In genomic region chr2:181411105-181411849, GRCh38 we compare ENCODE assay signal across 9 cellular contexts. TPM values are rescaled to one million over a fixed set of nuclear protein-coding genes. Genes with fewer than 3 reads are reported as not detected.
DNase-seq lines count a peak whose midpoint lies in the region; ATAC-seq, FAIRE-seq and TF ChIP-seq lines count a peak whose summit lies in the region.
"Had no signal": no experiment of that assay in that cellular context is flagged by ENCODE, and none has a peak within 500 bp of the region (broad histone marks: within the 10 kb centered on the region; RNA-seq: fewer than 3 reads in every experiment).

No MANE protein-coding gene starts in this region.

- no peak overlapping the region for H3K4me3 Mint-ChIP-seq in endodermal cell
- no peak overlapping the region for H3K4me3 Mint-ChIP-seq in effector memory CD8-positive, alpha-beta T cell

- no peak for TF ChIP-seq POLR2A in H54 (IDR thresholded peaks at IDR 0.05; ENCODE audit: low read depth, low read length)

- H3K4me3 ChIP-seq in endodermal cell (ENCODE audit: low read length): peak overlapping the region; percentile 67

- ATAC-seq in GM18867 (IDR thresholded peaks at IDR 0.05; ENCODE audit: unreplicated experiment) (peak; percentile 91), HG02798 (IDR thresholded peaks at IDR 0.05; ENCODE audit: poor library complexity, unreplicated experiment) (peak; percentile 99)
- ATAC-seq in effector memory CD8-positive, alpha-beta T cell (replicated peaks): no peak

- DNase-seq in NCI-H1436 (lab: John Stamatoyannopoulos, UW) (peak; percentile 95), endodermal cell (peak; percentile 87), H54 (ENCODE audit: insufficient read length, low spot score) (no peak), superior temporal gyrus (ENCODE audit: extremely low spot score) (no peak), GM13976 (ENCODE audit: low spot score) (no peak)
- no peak for DNase-seq in effector memory CD8-positive, alpha-beta T cell

- peaks cover 19% of the 10 kb centered on the region for H3K9me3 Mint-ChIP-seq in endodermal cell
- peaks cover 2 to 30% of the 10 kb centered on the region in 2 donors for H3K9me3 Mint-ChIP-seq in effector memory CD8-positive, alpha-beta T cell

- peaks cover 13% of the 10 kb centered on the region for H3K4me1 ChIP-seq in endodermal cell (ENCODE audit: control insufficient read depth, insufficient read depth, low read length)

- no peak for TF ChIP-seq CTCF in endodermal cell (conservative IDR thresholded peaks at IDR 0.05)
- TF ChIP-seq CTCF in GM13976 (IDR thresholded peaks at IDR 0.05; ENCODE audit: borderline replicate concordance, control extremely low read depth, extremely low read depth, insufficient read depth, missing control alignments): no peak

- H3K27ac ChIP-seq in endodermal cell (ENCODE audit: low read depth, low read length): no peak overlapping the region
- H3K27ac ChIP-seq: epithelial cell of prostate had no signal

- no peak overlapping the region for H3K9ac ChIP-seq in endodermal cell (ENCODE audit: extremely low read depth, low read length, poor library complexity, severe bottlenecking)

- H3K36me3 ChIP-seq in endodermal cell (ENCODE audit: control insufficient read depth, insufficient read depth, low read length): no peaks in the 10 kb centered on the region

- peaks cover 22% of the 10 kb centered on the region for H3K4me1 Mint-ChIP-seq in endodermal cell
- peaks cover 2 to 11% of the 10 kb centered on the region in 2 donors for H3K4me1 Mint-ChIP-seq in effector memory CD8-positive, alpha-beta T cell (ENCODE audit: low read depth in 2 of 2)

- no peak for FAIRE-seq in H54 (lab: Jason Lieb, UNC)

- no peaks in the 10 kb centered on the region for H3K27me3 ChIP-seq in endodermal cell (ENCODE audit: control insufficient read depth, insufficient read depth, low read length, poor library complexity, severe bottlenecking)

- peaks cover 8% of the 10 kb centered on the region for H3K9me3 ChIP-seq in endodermal cell (ENCODE audit: control insufficient read depth, low read length)

- peaks cover 2% of the 10 kb centered on the region for H3K36me3 Mint-ChIP-seq in endodermal cell (ENCODE audit: low read depth)
- no peaks in the 10 kb centered on the region for H3K36me3 Mint-ChIP-seq in effector memory CD8-positive, alpha-beta T cell (ENCODE audit: insufficient read depth)

- in situ Hi-C loops in GM13976 (cut with MboI; ENCODE audit: low sequenced_read_pairs, unreplicated experiment): no loop called here

- peak overlapping the region; percentile 33 for H3K27ac Mint-ChIP-seq in endodermal cell
- H3K27ac Mint-ChIP-seq in effector memory CD8-positive, alpha-beta T cell: no peak overlapping the region

- WGBS in endodermal cell (ENCODE audit: insufficient coverage in 1 of 2, insufficient read length in 1 of 2), 2 experiments: 52 to 60% methylated on average over 4 to 5 of the region's 5 CpGs

- no peaks in the 10 kb centered on the region for H3K27me3 Mint-ChIP-seq in endodermal cell (ENCODE audit: insufficient read depth)
- no peaks in the 10 kb centered on the region for H3K27me3 Mint-ChIP-seq in effector memory CD8-positive, alpha-beta T cell

RNA-seq across cellular contexts. Expression of gene ITGA4, which starts 45.9 kb away (rescaled TPM):
- total RNA-seq in endodermal cell: 1 to 10 TPM; 1.3 to 2.4 TPM
- 6.3 TPM for polyA plus RNA-seq in endodermal cell (2013, experiment 1 of 2)
- polyA plus RNA-seq in endodermal cell (2013, experiment 2 of 2): 7.1 TPM

Comparison
In these comparisons a context has a peak if more than half of its experiments do, and no peak if none do; other contexts are left out.
1. DNase-seq: peak in NCI-H1436 (single experiment) and endodermal cell (single experiment); none in H54 (single experiment), superior temporal gyrus (single experiment), GM13976 (single experiment) and effector memory CD8-positive, alpha-beta T cell (0 of 3).